ENCODE assay signal across 8 cellular contexts in genomic region chr19:12833747-12834417, GRCh38. TPM values are rescaled to one million over a fixed set of nuclear protein-coding genes. Genes with fewer than 3 reads are reported as not detected.
DNase-seq lines count a peak whose midpoint lies in the region; ATAC-seq and TF ChIP-seq lines count a peak whose summit lies in the region.

No MANE protein-coding gene starts in this region.

- DNase-seq in A673 (ENCODE audit: low spot score) (peak; percentile 75), H9 (peak; percentile 70), SHP77 treated with DMSO at 0.1 percent for 48 hours (lab: John Stamatoyannopoulos, UW) (peak; percentile 16), mesendoderm (peak; percentile 62), hepatic stellate cell (ENCODE audit: low spot score) (no peak)
- no peak for DNase-seq in central memory CD8-positive, alpha-beta T cell (ENCODE audit: low spot score in 2 of 2)

- no peak overlapping the region for H3K56ac ChIP-seq in H9 (ENCODE audit: insufficient read length, low read depth, low read length)
- peak overlapping the region; percentile 88 for H3K56ac ChIP-seq in mesendoderm (ENCODE audit: low read length)

- peaks cover 42% of the 10 kb centered on the region for H3K27me3 Mint-ChIP-seq in H9 (ENCODE audit: low read depth)
- H3K27me3 Mint-ChIP-seq in central memory CD8-positive, alpha-beta T cell, result peaks cover 79% of the 10 kb centered on the region

- H3K27ac ChIP-seq in A673 (ENCODE audit: low read depth, low read length, poor library complexity, severe bottlenecking), result peak overlapping the region; percentile 50
- H3K27ac ChIP-seq in H9 (ENCODE audit: insufficient read length, low read depth, low read length), result no peak overlapping the region
- H3K27ac ChIP-seq in mesendoderm (ENCODE audit: low read depth, low read length), result no peak overlapping the region

- no peak overlapping the region for H2BK20ac ChIP-seq in H9 (ENCODE audit: low read depth, low read length, poor library complexity, severe bottlenecking)

- H3K36me3 ChIP-seq in A673 (ENCODE audit: insufficient read depth, low read length, poor library complexity, severe bottlenecking), result no peaks in the 10 kb centered on the region
- H3K36me3 ChIP-seq in mesendoderm (ENCODE audit: control insufficient read depth, insufficient read depth, low read length), result no peaks in the 10 kb centered on the region

- peaks cover 25 to 34% of the 10 kb centered on the region in 2 experiments for H3K4me1 Mint-ChIP-seq in H9
- H3K4me1 Mint-ChIP-seq in central memory CD8-positive, alpha-beta T cell, result peaks cover 19% of the 10 kb centered on the region

- peak; percentile 30 for ATAC-seq in central memory CD8-positive, alpha-beta T cell (replicated peaks; ENCODE audit: extremely low read depth, poor library complexity, severe bottlenecking)
- no peak for ATAC-seq in HG02759 (IDR thresholded peaks at IDR 0.05; ENCODE audit: unreplicated experiment)
- ATAC-seq in HG03469 (IDR thresholded peaks at IDR 0.05; ENCODE audit: unreplicated experiment), result no peak

- H2BK15ac ChIP-seq in H9 (ENCODE audit: low read depth, low read length) (no peak overlapping the region), mesendoderm (replicated peaks; ENCODE audit: low read depth) (no peak overlapping the region)

- H2AK5ac ChIP-seq in H9 (ENCODE audit: insufficient read length, low read length) (no peak overlapping the region), mesendoderm (ENCODE audit: low read length) (no peak overlapping the region)

- H3K4me3 ChIP-seq in A673 (ENCODE audit: low read depth, low read length, poor library complexity, severe bottlenecking) (peak overlapping the region; percentile 71), mesendoderm (ENCODE audit: low read length) (peak overlapping the region; percentile 49)

- H3K4me3 Mint-ChIP-seq in H9, result peak overlapping the region; percentile 68 to 90
- H3K4me3 Mint-ChIP-seq in central memory CD8-positive, alpha-beta T cell, result peak overlapping the region; percentile 53

- H2BK12ac ChIP-seq in H9 (ENCODE audit: insufficient read length, low read depth, low read length), result no peak overlapping the region

- no peaks in the 10 kb centered on the region for H3K27me3 ChIP-seq in A673 (replicated peaks; ENCODE audit: insufficient read depth, low read depth, low read length, poor library complexity)
- H3K27me3 ChIP-seq in H9 (ENCODE audit: insufficient read depth, low read length), result peaks cover 3% of the 10 kb centered on the region; the same call in 1 of the 2 replicates
- no peaks in the 10 kb centered on the region for H3K27me3 ChIP-seq in mesendoderm (ENCODE audit: insufficient read depth, low read length, poor library complexity)

- H3K23ac ChIP-seq in H9 (ENCODE audit: insufficient read length, low read depth, low read length), result no peak overlapping the region
- H3K23ac ChIP-seq in mesendoderm (ENCODE audit: low read length), result no peak overlapping the region

- peaks cover 10% of the 10 kb centered on the region for H3K23me2 ChIP-seq in H9 (ENCODE audit: insufficient read length, low read depth, low read length, poor library complexity, severe bottlenecking)

- H3K79me2 ChIP-seq in H9 (ENCODE audit: insufficient read depth, low read length) (no peaks in the 10 kb centered on the region), mesendoderm (ENCODE audit: control insufficient read depth, insufficient read depth, low read length) (no peaks in the 10 kb centered on the region)

- H3K9ac ChIP-seq in H9 (ENCODE audit: extremely low read depth, insufficient read length, low read length), result no peak overlapping the region
- H3K9ac ChIP-seq in mesendoderm (ENCODE audit: low read length), result peak overlapping the region; percentile 70

- H2BK5ac ChIP-seq in H9 (ENCODE audit: insufficient read length, low read length) (no peak overlapping the region), mesendoderm (ENCODE audit: low read length) (no peak overlapping the region)

- H3K18ac ChIP-seq in H9 (ENCODE audit: insufficient read length, low read depth, low read length), result no peak overlapping the region
- peak overlapping the region; percentile 54 for H3K18ac ChIP-seq in mesendoderm (ENCODE audit: low read length)

- H3K36me3 Mint-ChIP-seq in H9 (ENCODE audit: insufficient read depth in 1 of 3, low read depth in 3 of 3), result no peaks in the 10 kb centered on the region; a peak in 1 of 7 replicates
- peaks cover 10% of the 10 kb centered on the region for H3K36me3 Mint-ChIP-seq in central memory CD8-positive, alpha-beta T cell (ENCODE audit: insufficient read depth)

- H2BK120ac ChIP-seq in H9 (ENCODE audit: low read depth, low read length, poor library complexity, severe bottlenecking) (no peak overlapping the region), mesendoderm (ENCODE audit: low read depth, low read length) (no peak overlapping the region)

- no peak overlapping the region for H4K8ac ChIP-seq in H9 (replicated peaks; ENCODE audit: insufficient read length, low read depth, low read length)
- no peak overlapping the region for H4K8ac ChIP-seq in mesendoderm (ENCODE audit: low read depth, low read length)

- no peak overlapping the region for H2AFZ ChIP-seq in H9 (ENCODE audit: low read length)

- no peak overlapping the region; the same call in 1 of the 2 replicates for H3K14ac ChIP-seq in H9 (ENCODE audit: insufficient read depth, low read length)

- no CpG with 5 or more reads among the region's 79 CpGs for WGBS in H9 (ENCODE audit: extremely low coverage, insufficient read length, low lambda C conversion rate)
- WGBS in mesendoderm (ENCODE audit: extremely low coverage, insufficient coverage, low lambda C conversion rate), result no CpG with 5 or more reads among the region's 79 CpGs

- H3K4ac ChIP-seq in H9 (ENCODE audit: low read depth, low read length) (no peak overlapping the region), mesendoderm (ENCODE audit: low read depth, low read length) (no peak overlapping the region)

- no peak overlapping the region for H3K27ac Mint-ChIP-seq in H9
- no peak overlapping the region for H3K27ac Mint-ChIP-seq in central memory CD8-positive, alpha-beta T cell (ENCODE audit: low read depth)

- CTCF ChIA-PET in A673 (lab: Charles Lee), result interaction anchor here (1.1 kb wide), 1 partner anchor 13 kb away, joined by 5 read pairs; no protein-coding TSS in a partner anchor

- no TSS peak for BruUV-seq in A673 (replicated peaks; lab: Mats Ljungman, UMichigan)

- H3K4me1 ChIP-seq in A673 (ENCODE audit: insufficient read depth, low read length, poor library complexity, severe bottlenecking) (peaks cover 13% of the 10 kb centered on the region), H9 (ENCODE audit: insufficient read depth, low read length) (no peaks in the 10 kb centered on the region; the same call in 1 of the 2 replicates), mesendoderm (ENCODE audit: control insufficient read depth, low read depth, low read length) (no peaks in the 10 kb centered on the region)

- intact Hi-C loops in A673 (cut with micrococcal nuclease; ENCODE audit: unreplicated experiment), result no loop called here

- H3K79me1 ChIP-seq in H9 (ENCODE audit: insufficient read depth, low read depth, low read length, poor library complexity, severe bottlenecking) (no peaks in the 10 kb centered on the region), mesendoderm (ENCODE audit: low read length) (no peaks in the 10 kb centered on the region)

- H3K4me2 ChIP-seq in H9 (ENCODE audit: insufficient read depth, insufficient read length, low read length) (peak overlapping the region; percentile 76), mesendoderm (ENCODE audit: low read length) (peak overlapping the region; percentile 58)

- no peaks in the 10 kb centered on the region for H4K20me1 ChIP-seq in H9 (ENCODE audit: control insufficient read depth, insufficient read depth, insufficient read length)

- no peaks in the 10 kb centered on the region; a peak in 1 of 5 replicates for H3K9me3 Mint-ChIP-seq in H9
- H3K9me3 Mint-ChIP-seq in central memory CD8-positive, alpha-beta T cell, result no peaks in the 10 kb centered on the region

- H4K91ac ChIP-seq in H9 (ENCODE audit: insufficient read length, low read depth, low read length), result no peak overlapping the region

- no peak overlapping the region for H3T11ph ChIP-seq in H9 (ENCODE audit: low read length)

- POLR2A ChIA-PET in A673 (lab: Charles Lee; ENCODE audit: low non-redundant PET), result no interaction called here

- H4K5ac ChIP-seq in H9 (ENCODE audit: insufficient read length, low read depth, low read length), result no peak overlapping the region
- H4K5ac ChIP-seq in mesendoderm (ENCODE audit: low read length), result no peak overlapping the region

- TF ChIP-seq CTCF in A673 (conservative IDR thresholded peaks at IDR 0.05; ENCODE audit: low read depth, low read length) (0 out of 2 replicates have a peak, but pooled peaks have one; percentile 14), H9 (conservative IDR thresholded peaks at IDR 0.05) (no peak; the same call in 2 of the 3 replicates)

- H3K9me3 ChIP-seq in A673 (ENCODE audit: low read depth, low read length, poor library complexity, severe bottlenecking) (no peaks in the 10 kb centered on the region), H9 (ENCODE audit: control insufficient read depth, low read depth, low read length) (no peaks in the 10 kb centered on the region)

RNA-seq across cellular contexts. Expression of gene RTBDN, which starts 0.5 kb away (rescaled TPM):
- total RNA-seq in A673 (2021) (1.4 TPM in 1 of 2 replicates, not detected in the other), H9 (2021) (5.6 and 6.4 TPM in 2 replicates)
- polyA plus RNA-seq in mesendoderm (2013, experiment 1 of 2), result 0.55 TPM
- polyA plus RNA-seq in mesendoderm (2013, experiment 2 of 2), result 0.49 TPM

RNA-seq across cellular contexts. Expression of gene MAST1, which starts 4.4 kb away (rescaled TPM):
- total RNA-seq in A673 (2021) (22.2 and 26.7 TPM in 2 replicates), H9 (2021) (11.8 and 15.1 TPM in 2 replicates)
- 4.0 TPM for polyA plus RNA-seq in mesendoderm (2013, experiment 1 of 2)
- polyA plus RNA-seq in mesendoderm (2013, experiment 2 of 2), result 4.6 TPM

RNA-seq across cellular contexts. Expression of gene RNASEH2A, which starts 27.5 kb away (rescaled TPM):
- 97.7 and 99.7 TPM in 2 replicates for total RNA-seq in A673 (2021)
- 79.5 and 86.0 TPM in 2 replicates for total RNA-seq in H9 (2021)
- 24.8 TPM for polyA plus RNA-seq in mesendoderm (2013, experiment 1 of 2)
- 25.7 TPM for polyA plus RNA-seq in mesendoderm (2013, experiment 2 of 2)

RNA-seq across cellular contexts. Expression of gene THSD8, which starts 32.0 kb away (rescaled TPM):
- total RNA-seq in A673 (2021) (45.2 and 53.4 TPM in 2 replicates), H9 (2021) (45.8 and 48.1 TPM in 2 replicates)
- polyA plus RNA-seq in mesendoderm (2013, experiment 1 of 2), result 25.8 TPM
- polyA plus RNA-seq in mesendoderm (2013, experiment 2 of 2), result 28.2 TPM

RNA-seq across cellular contexts. Expression of gene PRDX2, which starts 32.3 kb away (rescaled TPM):
- total RNA-seq in A673 (2021) (406 and 429 TPM in 2 replicates), H9 (2021) (468 and 485 TPM in 2 replicates)
- polyA plus RNA-seq in mesendoderm (2013, experiment 1 of 2), result 210 TPM
- polyA plus RNA-seq in mesendoderm (2013, experiment 2 of 2), result 216 TPM

Comparison
In these comparisons a context has a peak if more than half of its experiments do, and no peak if none do; other contexts are left out.
1. DNase-seq: peak in A673 (single experiment), H9 (single experiment), SHP77 treated with DMSO at 0.1 percent for 48 hours (single experiment) and mesendoderm (single experiment); none in central memory CD8-positive, alpha-beta T cell (0 of 2) and hepatic stellate cell (single experiment).